In the genomic region with DNA sequence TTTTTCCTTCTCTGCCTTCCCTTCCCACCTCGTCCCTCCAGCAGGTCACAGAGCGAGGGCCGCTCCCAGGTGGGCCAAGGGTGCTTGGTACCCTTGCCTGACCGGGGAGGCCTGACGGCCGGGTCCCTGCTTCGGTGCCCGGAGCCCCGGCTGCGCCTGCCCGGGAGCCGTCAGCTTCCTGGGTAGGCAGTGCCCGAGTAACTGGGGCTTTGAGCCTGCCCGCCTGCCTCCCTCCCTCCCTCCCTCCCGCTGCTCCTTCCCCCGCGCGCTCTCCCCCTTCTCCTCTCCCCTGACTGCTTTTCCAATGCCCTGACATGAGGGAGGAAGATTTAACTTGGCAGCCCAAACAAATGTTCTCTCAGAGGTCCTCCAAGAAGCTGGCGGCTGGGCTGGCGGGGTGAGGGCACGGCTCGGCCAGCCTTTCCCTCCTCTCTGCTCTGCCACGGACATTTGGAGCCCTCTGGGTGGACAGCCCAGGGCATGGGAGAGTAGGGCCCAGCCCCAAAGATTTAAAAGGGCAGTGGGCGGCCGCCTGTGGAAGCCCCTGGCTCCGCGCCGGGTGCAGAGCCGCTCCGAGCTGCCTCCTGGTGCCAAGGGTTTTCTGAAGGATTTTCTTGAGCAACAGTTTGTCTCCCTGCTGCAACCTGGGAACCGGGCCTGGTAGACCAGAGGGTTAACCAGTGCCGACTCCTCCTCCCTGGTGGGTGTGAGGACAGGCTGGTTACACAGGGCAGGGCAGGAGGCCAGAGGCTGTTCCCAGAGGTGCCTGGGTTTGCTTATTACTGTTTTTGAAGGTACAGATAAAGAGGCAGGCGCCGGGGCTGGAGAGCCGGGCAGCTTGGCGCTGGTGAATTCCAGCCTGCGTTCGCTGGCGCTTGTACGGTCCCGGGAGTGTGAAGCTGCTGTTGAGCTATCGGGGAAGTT, we compare ENCODE assay signal across 1 cellular context.
TF ChIP-seq lines count a peak whose summit lies in the region.

No MANE protein-coding gene starts in this region.

TF ChIP-seq in HepG2, 621 proteins besides CTCF, POLR2A, EP300 and RAD21 (continued from another document and continues in another):
- TF ChIP-seq, protein P1, sequence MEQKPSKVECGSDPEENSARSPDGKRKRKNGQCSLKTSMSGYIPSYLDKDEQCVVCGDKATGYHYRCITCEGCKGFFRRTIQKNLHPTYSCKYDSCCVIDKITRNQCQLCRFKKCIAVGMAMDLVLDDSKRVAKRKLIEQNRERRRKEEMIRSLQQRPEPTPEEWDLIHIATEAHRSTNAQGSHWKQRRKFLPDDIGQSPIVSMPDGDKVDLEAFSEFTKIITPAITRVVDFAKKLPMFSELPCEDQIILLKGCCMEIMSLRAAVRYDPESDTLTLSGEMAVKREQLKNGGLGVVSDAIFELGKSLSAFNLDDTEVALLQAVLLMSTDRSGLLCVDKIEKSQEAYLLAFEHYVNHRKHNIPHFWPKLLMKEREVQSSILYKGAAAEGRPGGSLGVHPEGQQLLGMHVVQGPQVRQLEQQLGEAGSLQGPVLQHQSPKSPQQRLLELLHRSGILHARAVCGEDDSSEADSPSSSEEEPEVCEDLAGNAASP (CRISPR knock-in tag; IDR thresholded peaks at IDR 0.05; ENCODE audit: borderline replicate concordance), result no peak; the same call in 1 of the 2 replicates
- TF ChIP-seq ZNF577 (CRISPR knock-in tag; IDR thresholded peaks at IDR 0.05; ENCODE audit: borderline replicate concordance, low read depth) (no peak), DNMT3B (CRISPR knock-in tag; conservative IDR thresholded peaks at IDR 0.05) (no peak), ZNF10 (CRISPR knock-in tag; IDR thresholded peaks at IDR 0.05; ENCODE audit: borderline replicate concordance, low read depth) (no peak), ZNF703 (CRISPR knock-in tag; IDR thresholded peaks at IDR 0.05; ENCODE audit: borderline replicate concordance) (no peak; the same call in 1 of the 2 replicates), ZMYM4 (CRISPR knock-in tag; IDR thresholded peaks at IDR 0.05) (no peak), IRX3 (CRISPR knock-in tag; IDR thresholded peaks at IDR 0.05; ENCODE audit: borderline replicate concordance, low read depth) (no peak), ARNTL (CRISPR knock-in tag; IDR thresholded peaks at IDR 0.05) (no peak), ZFP90 (CRISPR knock-in tag; IDR thresholded peaks at IDR 0.05; ENCODE audit: borderline replicate concordance) (no peak; the same call in 1 of the 2 replicates), ZNF724P (CRISPR knock-in tag; IDR thresholded peaks at IDR 0.05; ENCODE audit: borderline replicate concordance) (no peak), ZNF598 (CRISPR knock-in tag; IDR thresholded peaks at IDR 0.05; ENCODE audit: borderline replicate concordance) (no peak), HCFC1 (IDR thresholded peaks at IDR 0.05; ENCODE audit: low read depth, low read length) (no peak), ZNF619 (CRISPR knock-in tag; IDR thresholded peaks at IDR 0.05) (0 out of 2 replicates have a peak, but pooled peaks have one; percentile 37), FOXA3 (CRISPR knock-in tag; IDR thresholded peaks at IDR 0.05) (no peak), ZNF546 (CRISPR knock-in tag; conservative IDR thresholded peaks at IDR 0.05) (no peak), ZNF296 (CRISPR knock-in tag; conservative IDR thresholded peaks at IDR 0.05) (no peak), ZNF563 (CRISPR knock-in tag; IDR thresholded peaks at IDR 0.05) (no peak; the same call in 1 of the 2 replicates), NFKBIZ (CRISPR knock-in tag; IDR thresholded peaks at IDR 0.05) (no peak), SMARCC2 (IDR thresholded peaks at IDR 0.05) (no peak), XBP1 (CRISPR knock-in tag; IDR thresholded peaks at IDR 0.05) (no peak), SUZ12 (IDR thresholded peaks at IDR 0.05; ENCODE audit: low read depth, low read length) (no peak), TARDBP (CRISPR knock-in tag; IDR thresholded peaks at IDR 0.05) (no peak), ZSCAN25 (CRISPR knock-in tag; IDR thresholded peaks at IDR 0.05) (peak; percentile 50; the same call in 1 of the 2 replicates), SMAD3 (CRISPR knock-in tag; IDR thresholded peaks at IDR 0.05) (no peak), GFI1 (CRISPR knock-in tag; IDR thresholded peaks at IDR 0.05; ENCODE audit: borderline replicate concordance) (no peak), ATM (IDR thresholded peaks at IDR 0.05; ENCODE audit: borderline replicate concordance) (no peak)
- TF ChIP-seq, protein P2, sequence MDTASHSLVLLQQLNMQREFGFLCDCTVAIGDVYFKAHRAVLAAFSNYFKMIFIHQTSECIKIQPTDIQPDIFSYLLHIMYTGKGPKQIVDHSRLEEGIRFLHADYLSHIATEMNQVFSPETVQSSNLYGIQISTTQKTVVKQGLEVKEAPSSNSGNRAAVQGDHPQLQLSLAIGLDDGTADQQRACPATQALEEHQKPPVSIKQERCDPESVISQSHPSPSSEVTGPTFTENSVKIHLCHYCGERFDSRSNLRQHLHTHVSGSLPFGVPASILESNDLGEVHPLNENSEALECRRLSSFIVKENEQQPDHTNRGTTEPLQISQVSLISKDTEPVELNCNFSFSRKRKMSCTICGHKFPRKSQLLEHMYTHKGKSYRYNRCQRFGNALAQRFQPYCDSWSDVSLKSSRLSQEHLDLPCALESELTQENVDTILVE (CRISPR knock-in tag; IDR thresholded peaks at IDR 0.05), result no peak
- TF ChIP-seq, protein P3, sequence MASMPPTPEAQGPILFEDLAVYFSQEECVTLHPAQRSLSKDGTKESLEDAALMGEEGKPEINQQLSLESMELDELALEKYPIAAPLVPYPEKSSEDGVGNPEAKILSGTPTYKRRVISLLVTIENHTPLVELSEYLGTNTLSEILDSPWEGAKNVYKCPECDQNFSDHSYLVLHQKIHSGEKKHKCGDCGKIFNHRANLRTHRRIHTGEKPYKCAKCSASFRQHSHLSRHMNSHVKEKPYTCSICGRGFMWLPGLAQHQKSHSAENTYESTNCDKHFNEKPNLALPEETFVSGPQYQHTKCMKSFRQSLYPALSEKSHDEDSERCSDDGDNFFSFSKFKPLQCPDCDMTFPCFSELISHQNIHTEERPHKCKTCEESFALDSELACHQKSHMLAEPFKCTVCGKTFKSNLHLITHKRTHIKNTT (CRISPR knock-in tag; IDR thresholded peaks at IDR 0.05), result no peak
- TF ChIP-seq, protein P4, sequence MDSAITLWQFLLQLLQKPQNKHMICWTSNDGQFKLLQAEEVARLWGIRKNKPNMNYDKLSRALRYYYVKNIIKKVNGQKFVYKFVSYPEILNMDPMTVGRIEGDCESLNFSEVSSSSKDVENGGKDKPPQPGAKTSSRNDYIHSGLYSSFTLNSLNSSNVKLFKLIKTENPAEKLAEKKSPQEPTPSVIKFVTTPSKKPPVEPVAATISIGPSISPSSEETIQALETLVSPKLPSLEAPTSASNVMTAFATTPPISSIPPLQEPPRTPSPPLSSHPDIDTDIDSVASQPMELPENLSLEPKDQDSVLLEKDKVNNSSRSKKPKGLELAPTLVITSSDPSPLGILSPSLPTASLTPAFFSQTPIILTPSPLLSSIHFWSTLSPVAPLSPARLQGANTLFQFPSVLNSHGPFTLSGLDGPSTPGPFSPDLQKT (CRISPR knock-in tag; IDR thresholded peaks at IDR 0.05; ENCODE audit: borderline replicate concordance), result no peak
- TF ChIP-seq, protein P5, sequence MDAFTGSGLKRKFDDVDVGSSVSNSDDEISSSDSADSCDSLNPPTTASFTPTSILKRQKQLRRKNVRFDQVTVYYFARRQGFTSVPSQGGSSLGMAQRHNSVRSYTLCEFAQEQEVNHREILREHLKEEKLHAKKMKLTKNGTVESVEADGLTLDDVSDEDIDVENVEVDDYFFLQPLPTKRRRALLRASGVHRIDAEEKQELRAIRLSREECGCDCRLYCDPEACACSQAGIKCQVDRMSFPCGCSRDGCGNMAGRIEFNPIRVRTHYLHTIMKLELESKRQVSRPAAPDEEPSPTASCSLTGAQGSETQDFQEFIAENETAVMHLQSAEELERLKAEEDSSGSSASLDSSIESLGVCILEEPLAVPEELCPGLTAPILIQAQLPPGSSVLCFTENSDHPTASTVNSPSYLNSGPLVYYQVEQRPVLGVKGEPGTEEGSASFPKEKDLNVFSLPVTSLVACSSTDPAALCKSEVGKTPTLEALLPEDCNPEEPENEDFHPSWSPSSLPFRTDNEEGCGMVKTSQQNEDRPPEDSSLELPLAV (CRISPR knock-in tag; conservative IDR thresholded peaks at IDR 0.05; ENCODE audit: low read depth), result no peak
- TF ChIP-seq, protein P6, sequence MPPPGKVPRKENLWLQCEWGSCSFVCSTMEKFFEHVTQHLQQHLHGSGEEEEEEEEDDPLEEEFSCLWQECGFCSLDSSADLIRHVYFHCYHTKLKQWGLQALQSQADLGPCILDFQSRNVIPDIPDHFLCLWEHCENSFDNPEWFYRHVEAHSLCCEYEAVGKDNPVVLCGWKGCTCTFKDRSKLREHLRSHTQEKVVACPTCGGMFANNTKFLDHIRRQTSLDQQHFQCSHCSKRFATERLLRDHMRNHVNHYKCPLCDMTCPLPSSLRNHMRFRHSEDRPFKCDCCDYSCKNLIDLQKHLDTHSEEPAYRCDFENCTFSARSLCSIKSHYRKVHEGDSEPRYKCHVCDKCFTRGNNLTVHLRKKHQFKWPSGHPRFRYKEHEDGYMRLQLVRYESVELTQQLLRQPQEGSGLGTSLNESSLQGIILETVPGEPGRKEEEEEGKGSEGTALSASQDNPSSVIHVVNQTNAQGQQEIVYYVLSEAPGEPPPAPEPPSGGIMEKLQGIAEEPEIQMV (CRISPR knock-in tag; IDR thresholded peaks at IDR 0.05; ENCODE audit: low read depth), result no peak
- TF ChIP-seq, protein P7, sequence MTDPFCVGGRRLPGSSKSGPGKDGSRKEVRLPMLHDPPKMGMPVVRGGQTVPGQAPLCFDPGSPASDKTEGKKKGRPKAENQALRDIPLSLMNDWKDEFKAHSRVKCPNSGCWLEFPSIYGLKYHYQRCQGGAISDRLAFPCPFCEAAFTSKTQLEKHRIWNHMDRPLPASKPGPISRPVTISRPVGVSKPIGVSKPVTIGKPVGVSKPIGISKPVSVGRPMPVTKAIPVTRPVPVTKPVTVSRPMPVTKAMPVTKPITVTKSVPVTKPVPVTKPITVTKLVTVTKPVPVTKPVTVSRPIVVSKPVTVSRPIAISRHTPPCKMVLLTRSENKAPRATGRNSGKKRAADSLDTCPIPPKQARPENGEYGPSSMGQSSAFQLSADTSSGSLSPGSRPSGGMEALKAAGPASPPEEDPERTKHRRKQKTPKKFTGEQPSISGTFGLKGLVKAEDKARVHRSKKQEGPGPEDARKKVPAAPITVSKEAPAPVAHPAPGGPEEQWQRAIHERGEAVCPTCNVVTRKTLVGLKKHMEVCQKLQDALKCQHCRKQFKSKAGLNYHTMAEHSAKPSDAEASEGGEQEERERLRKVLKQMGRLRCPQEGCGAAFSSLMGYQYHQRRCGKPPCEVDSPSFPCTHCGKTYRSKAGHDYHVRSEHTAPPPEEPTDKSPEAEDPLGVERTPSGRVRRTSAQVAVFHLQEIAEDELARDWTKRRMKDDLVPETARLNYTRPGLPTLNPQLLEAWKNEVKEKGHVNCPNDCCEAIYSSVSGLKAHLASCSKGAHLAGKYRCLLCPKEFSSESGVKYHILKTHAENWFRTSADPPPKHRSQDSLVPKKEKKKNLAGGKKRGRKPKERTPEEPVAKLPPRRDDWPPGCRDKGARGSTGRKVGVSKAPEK (CRISPR knock-in tag; IDR thresholded peaks at IDR 0.05; ENCODE audit: borderline replicate concordance), result no peak
- TF ChIP-seq, protein P8, sequence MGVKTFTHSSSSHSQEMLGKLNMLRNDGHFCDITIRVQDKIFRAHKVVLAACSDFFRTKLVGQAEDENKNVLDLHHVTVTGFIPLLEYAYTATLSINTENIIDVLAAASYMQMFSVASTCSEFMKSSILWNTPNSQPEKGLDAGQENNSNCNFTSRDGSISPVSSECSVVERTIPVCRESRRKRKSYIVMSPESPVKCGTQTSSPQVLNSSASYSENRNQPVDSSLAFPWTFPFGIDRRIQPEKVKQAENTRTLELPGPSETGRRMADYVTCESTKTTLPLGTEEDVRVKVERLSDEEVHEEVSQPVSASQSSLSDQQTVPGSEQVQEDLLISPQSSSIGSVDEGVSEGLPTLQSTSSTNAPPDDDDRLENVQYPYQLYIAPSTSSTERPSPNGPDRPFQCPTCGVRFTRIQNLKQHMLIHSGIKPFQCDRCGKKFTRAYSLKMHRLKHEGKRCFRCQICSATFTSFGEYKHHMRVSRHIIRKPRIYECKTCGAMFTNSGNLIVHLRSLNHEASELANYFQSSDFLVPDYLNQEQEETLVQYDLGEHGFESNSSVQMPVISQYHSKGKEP (CRISPR knock-in tag; IDR thresholded peaks at IDR 0.05), result no peak
- TF ChIP-seq, protein P9, sequence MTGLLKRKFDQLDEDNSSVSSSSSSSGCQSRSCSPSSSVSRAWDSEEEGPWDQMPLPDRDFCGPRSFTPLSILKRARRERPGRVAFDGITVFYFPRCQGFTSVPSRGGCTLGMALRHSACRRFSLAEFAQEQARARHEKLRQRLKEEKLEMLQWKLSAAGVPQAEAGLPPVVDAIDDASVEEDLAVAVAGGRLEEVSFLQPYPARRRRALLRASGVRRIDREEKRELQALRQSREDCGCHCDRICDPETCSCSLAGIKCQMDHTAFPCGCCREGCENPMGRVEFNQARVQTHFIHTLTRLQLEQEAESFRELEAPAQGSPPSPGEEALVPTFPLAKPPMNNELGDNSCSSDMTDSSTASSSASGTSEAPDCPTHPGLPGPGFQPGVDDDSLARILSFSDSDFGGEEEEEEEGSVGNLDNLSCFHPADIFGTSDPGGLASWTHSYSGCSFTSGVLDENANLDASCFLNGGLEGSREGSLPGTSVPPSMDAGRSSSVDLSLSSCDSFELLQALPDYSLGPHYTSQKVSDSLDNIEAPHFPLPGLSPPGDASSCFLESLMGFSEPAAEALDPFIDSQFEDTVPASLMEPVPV (CRISPR knock-in tag; IDR thresholded peaks at IDR 0.05), result no peak
- TF ChIP-seq, protein P10, sequence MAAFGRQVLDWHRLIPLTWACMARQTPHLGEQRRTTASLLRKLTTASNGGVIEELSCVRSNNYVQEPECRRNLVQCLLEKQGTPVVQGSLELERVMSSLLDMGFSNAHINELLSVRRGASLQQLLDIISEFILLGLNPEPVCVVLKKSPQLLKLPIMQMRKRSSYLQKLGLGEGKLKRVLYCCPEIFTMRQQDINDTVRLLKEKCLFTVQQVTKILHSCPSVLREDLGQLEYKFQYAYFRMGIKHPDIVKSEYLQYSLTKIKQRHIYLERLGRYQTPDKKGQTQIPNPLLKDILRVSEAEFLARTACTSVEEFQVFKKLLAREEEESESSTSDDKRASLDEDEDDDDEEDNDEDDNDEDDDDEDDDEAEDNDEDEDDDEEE (CRISPR knock-in tag; IDR thresholded peaks at IDR 0.05), result no peak
- TF ChIP-seq, protein P11, sequence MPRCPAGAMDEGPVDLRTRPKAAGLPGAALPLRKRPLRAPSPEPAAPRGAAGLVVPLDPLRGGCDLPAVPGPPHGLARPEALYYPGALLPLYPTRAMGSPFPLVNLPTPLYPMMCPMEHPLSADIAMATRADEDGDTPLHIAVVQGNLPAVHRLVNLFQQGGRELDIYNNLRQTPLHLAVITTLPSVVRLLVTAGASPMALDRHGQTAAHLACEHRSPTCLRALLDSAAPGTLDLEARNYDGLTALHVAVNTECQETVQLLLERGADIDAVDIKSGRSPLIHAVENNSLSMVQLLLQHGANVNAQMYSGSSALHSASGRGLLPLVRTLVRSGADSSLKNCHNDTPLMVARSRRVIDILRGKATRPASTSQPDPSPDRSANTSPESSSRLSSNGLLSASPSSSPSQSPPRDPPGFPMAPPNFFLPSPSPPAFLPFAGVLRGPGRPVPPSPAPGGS (CRISPR knock-in tag; IDR thresholded peaks at IDR 0.05), result no peak
